ENCODE assay signal across 24 cellular contexts in genomic region chr17:76720211-76720610, GRCh38.
"Had no signal": no experiment of that assay in that cellular context is flagged by ENCODE, and none has a peak within 500 bp of the region (broad histone marks: within the 10 kb centered on the region; RNA-seq: fewer than 3 reads in every experiment).

No MANE protein-coding gene starts in this region.

- H3K27me3 ChIP-seq: ascending aorta, cardiac muscle cell, dorsolateral prefrontal cortex, pancreas, uterus had no signal

- H3K9me3 Mint-ChIP-seq: activated CD4-positive, alpha-beta memory T cell treated with anti-CD3 and anti-CD28 coated beads for 36 hours; activated CD4-positive, alpha-beta T cell treated with anti-CD3 and anti-CD28 coated beads, Interleukin-2, amount 10 ng/mL, durations not matched to agents 24 days and 14 days; activated T-helper 2 cell treated with anti-CD3 and anti-CD28 coated beads, Interferon-gamma antibody, Interleukin-2, Interleukin-4, amounts not matched to agents 10 μg/mL and 5 μg/mL and 100 μg/mL, durations not matched to agents 14 hours and 24 hours and 36 hours; mesothelial cell of epicardium; naive B cell; nephron progenitor cell; stimulated activated naive CD8-positive, alpha-beta T cell treated with anti-CD3 and anti-CD28 coated beads, Interleukin-15, Interleukin-2, amounts not matched to agents 100 ng/mL and 50 ng/mL, for 24 hours had no signal

- H3K9me3 ChIP-seq: ascending aorta, pancreas, prostate gland, thoracic aorta, uterus had no signal

- H3K27me3 Mint-ChIP-seq: activated CD4-positive, alpha-beta memory T cell treated with anti-CD3 and anti-CD28 coated beads for 36 hours; activated CD4-positive, alpha-beta T cell treated with anti-CD3 and anti-CD28 coated beads, Interleukin-2, amount 10 ng/mL, durations not matched to agents 24 days and 14 days; activated naive CD8-positive, alpha-beta T cell; brain; naive B cell; stimulated activated naive CD8-positive, alpha-beta T cell treated with anti-CD3 and anti-CD28 coated beads, Interleukin-15, Interleukin-2, amounts not matched to agents 100 ng/mL and 50 ng/mL, for 24 hours had no signal

- H3K36me3 ChIP-seq: uterus had no signal

- H3K27ac ChIP-seq: ascending aorta, cardiac muscle cell, coronary artery, pancreas, prostate gland, thoracic aorta, uterus had no signal

- H3K4me3 ChIP-seq: ascending aorta, cardiac muscle cell, coronary artery, pancreas, prostate gland, thoracic aorta, uterus had no signal

- ATAC-seq: pancreas had no signal

- H3K4me3 Mint-ChIP-seq: activated CD4-positive, alpha-beta memory T cell treated with anti-CD3 and anti-CD28 coated beads for 36 hours; activated CD4-positive, alpha-beta T cell treated with anti-CD3 and anti-CD28 coated beads, Interleukin-2, amount 10 ng/mL, durations not matched to agents 24 days and 14 days; activated naive CD8-positive, alpha-beta T cell; mesothelial cell of epicardium; nephron progenitor cell; stimulated activated naive CD8-positive, alpha-beta T cell treated with anti-CD3 and anti-CD28 coated beads, Interleukin-15, Interleukin-2, amounts not matched to agents 100 ng/mL and 50 ng/mL, for 24 hours had no signal

- DNase-seq: activated CD4-positive, alpha-beta memory T cell treated with anti-CD3 and anti-CD28 coated beads for 36 hours; activated CD4-positive, alpha-beta T cell treated with anti-CD3 and anti-CD28 coated beads, Interleukin-2, amount 10 ng/mL, durations not matched to agents 24 days and 14 days; activated CD4-positive, CD25-positive, alpha-beta regulatory T cell treated with anti-CD3 and anti-CD28 coated beads, Interleukin-2, amount 50 U/mL, for 72 hours; activated naive CD4-positive, alpha-beta T cell treated with Interleukin-2 at 50 U/mL for 16 hours; effector memory CD4-positive, alpha-beta T cell; mammary epithelial cell; naive B cell; nephron progenitor cell; pancreas; stimulated activated CD4-positive, alpha-beta T cell treated with anti-CD3 and anti-CD28 coated beads, Interleukin-2, amount 100 ng/mL, for 48 hours; T-helper 2 cell; trophoblast cell had no signal

- H3K27ac Mint-ChIP-seq: activated CD4-positive, alpha-beta memory T cell treated with anti-CD3 and anti-CD28 coated beads for 36 hours; activated CD4-positive, alpha-beta T cell treated with anti-CD3 and anti-CD28 coated beads, Interleukin-2, amount 10 ng/mL, durations not matched to agents 24 days and 14 days; activated T-helper 2 cell treated with anti-CD3 and anti-CD28 coated beads, Interferon-gamma antibody, Interleukin-2, Interleukin-4, amounts not matched to agents 10 μg/mL and 5 μg/mL and 100 μg/mL, durations not matched to agents 14 hours and 24 hours and 36 hours; brain; mesothelial cell of epicardium; nephron progenitor cell; stimulated activated naive CD8-positive, alpha-beta T cell treated with anti-CD3 and anti-CD28 coated beads, Interleukin-15, Interleukin-2, amounts not matched to agents 100 ng/mL and 50 ng/mL, for 24 hours had no signal
